8 cellular contexts compared by ENCODE assay signal in genomic region chr1:31938184-31938975, GRCh38. TPM values are rescaled to one million over a fixed set of nuclear protein-coding genes. Genes with fewer than 3 reads are reported as not detected.
DNase-seq lines count a peak whose midpoint lies in the region; ATAC-seq and TF ChIP-seq lines count a peak whose summit lies in the region.

Gene PTP4A2, minus strand, starts transcription at chr1:31938368. Its CDS starts 19,303 bp downstream, at chr1:31919065.

- H2AFZ ChIP-seq in parathyroid adenoma = peak within 1 kb of the TSS; percentile 79

- intact Hi-C loops in transverse colon (cut with DNase I; ENCODE audit: low total_unique reads) = no loop called here

- H3K4me1 ChIP-seq in adipocyte (ENCODE audit: control insufficient read depth, insufficient read depth, low read length) = peaks cover 62% of the 10 kb centered on the region
- peaks cover 20% of the 10 kb centered on the region for H3K4me1 ChIP-seq in cardiac muscle cell (ENCODE audit: low read depth)
- H3K4me1 ChIP-seq in parathyroid adenoma = peaks cover 6% of the 10 kb centered on the region
- peaks cover 41 to 69% (median 52%) of the 10 kb centered on the region in 4 donors for H3K4me1 ChIP-seq in transverse colon

- H3K36me3 ChIP-seq in adipocyte (ENCODE audit: control insufficient read depth, insufficient read depth, low read length, severe bottlenecking) (no peaks in the 10 kb centered on the region), cardiac muscle cell (no peaks in the 10 kb centered on the region), parathyroid adenoma (ENCODE audit: control insufficient read depth, insufficient read depth, low read length) (no peaks in the 10 kb centered on the region), transverse colon (no peaks in the 10 kb centered on the region)

- H3K79me2 ChIP-seq in parathyroid adenoma = peaks cover 17% of the 10 kb centered on the region

- H3K27ac ChIP-seq in cardiac muscle cell (peak within 1 kb of the TSS; percentile 98), parathyroid adenoma (peak within 1 kb of the TSS; percentile 76), transverse colon (peak within 1 kb of the TSS; percentile 94 to 98 (median 97))

- 3% methylated on average over 24 of the region's 82 CpGs; no CpG with 5 or more reads in 1 of the 2 donors for WGBS in transverse colon (ENCODE audit: low coverage in 1 of 2), 2 donors

- H3K27me3 ChIP-seq in adipocyte (replicated peaks; ENCODE audit: control insufficient read depth, insufficient read depth, low read length) = no peaks in the 10 kb centered on the region
- no peaks in the 10 kb centered on the region for H3K27me3 ChIP-seq in cardiac muscle cell
- no peaks in the 10 kb centered on the region for H3K27me3 ChIP-seq in parathyroid adenoma (ENCODE audit: control insufficient read depth, insufficient read depth, low read length)
- no peaks in the 10 kb centered on the region for H3K27me3 ChIP-seq in transverse colon

- in situ Hi-C loops in transverse colon (cut with MboI; ENCODE audit: low pct_ligation_motif_present in 1 of 4, low pct_unique_long_range_greater_than_20kb in 1 of 4, low sequenced_read_pairs in 3 of 4) = no loop called here

- peak; percentile 72 for ATAC-seq in HG02623 (IDR thresholded peaks at IDR 0.05; ENCODE audit: unreplicated experiment)

- TF ChIP-seq CTCF in GM12873 (IDR thresholded peaks at IDR 0.05; ENCODE audit: insufficient read depth, low read depth, low read length, missing control alignments) (peak; percentile 59), cardiac muscle cell (IDR thresholded peaks at IDR 0.05; ENCODE audit: low read depth, low read length) (peak; percentile 20), parathyroid adenoma (IDR thresholded peaks at IDR 0.05) (no peak), transverse colon (IDR thresholded peaks at IDR 0.05) (peak in 3 of 5 experiments; percentile 14 to 42 (median 37))

- peak within 1 kb of the TSS; percentile 85 for H3K4me2 ChIP-seq in parathyroid adenoma (ENCODE audit: low read length)

- H3K9me3 ChIP-seq in adipocyte (ENCODE audit: control insufficient read depth, low read length) = no peaks in the 10 kb centered on the region
- no peaks in the 10 kb centered on the region for H3K9me3 ChIP-seq in cardiac muscle cell (ENCODE audit: low read depth)
- no peaks in the 10 kb centered on the region for H3K9me3 ChIP-seq in parathyroid adenoma (ENCODE audit: control insufficient read depth, low read length)
- no peaks in the 10 kb centered on the region for H3K9me3 ChIP-seq in transverse colon

- H3K9ac ChIP-seq in adipocyte (ENCODE audit: low read length) (peak within 1 kb of the TSS; percentile 99), parathyroid adenoma (no peak within 1 kb of the TSS)

- DNase-seq in NCI-H1105 (lab: John Stamatoyannopoulos, UW) (peak; percentile 92), SW 1271 (lab: John Stamatoyannopoulos, UW) (peak; percentile 86 to 87), adipocyte (ENCODE audit: low read depth) (peak; percentile 94), cardiac muscle cell (ENCODE audit: low read depth in 1 of 2, low spot score in 1 of 2) (peak; percentile 97 to 98), transverse colon (peak; percentile 97)

- TF ChIP-seq POLR2A in transverse colon (IDR thresholded peaks at IDR 0.05) = peak; percentile 8

- TF ChIP-seq EP300 in transverse colon (IDR thresholded peaks at IDR 0.05; ENCODE audit: low read depth) = peak; percentile 65

- peak within 1 kb of the TSS; percentile 100 for H3K4me3 ChIP-seq in adipocyte (ENCODE audit: low read length)
- peak within 1 kb of the TSS; percentile 79 for H3K4me3 ChIP-seq in cardiac muscle cell
- H3K4me3 ChIP-seq in parathyroid adenoma (ENCODE audit: low read depth, low read length) = peak within 1 kb of the TSS; percentile 70
- H3K4me3 ChIP-seq in transverse colon = peak within 1 kb of the TSS; percentile 46 to 87 (median 73)

RNA-seq across cellular contexts. Expression of gene PTP4A2, which starts in this region (rescaled TPM):
- total RNA-seq in cardiac muscle cell (105 and 161 TPM in 2 replicates), transverse colon (100 to 1,000 TPM in 3 of 4 donors, 10 to 100 TPM in 1; 58.9 to 251 (median 195) TPM)
- polyA plus RNA-seq in cardiac muscle cell = 285 and 366 TPM in 2 replicates

Comparison
In these comparisons a context has a peak if more than half of its experiments do, and no peak if none do; other contexts are left out.
1. Peak in every context shown above with its lines: DNase-seq, ATAC-seq, H3K4me3 ChIP-seq and H3K27ac ChIP-seq.